10 cellular contexts compared by ENCODE assay signal in genomic region chr3:89314454-89314853, GRCh38.
DNase-seq lines count a peak whose midpoint lies in the region; ATAC-seq, FAIRE-seq and TF ChIP-seq lines count a peak whose summit lies in the region.
"Had no signal": no experiment of that assay in that cellular context is flagged by ENCODE, and none has a peak within 500 bp of the region (broad histone marks: within the 10 kb centered on the region; RNA-seq: fewer than 3 reads in every experiment).

No MANE protein-coding gene starts in this region.

- WGBS in esophagus squamous epithelium, 2 donors = 85 to 86% methylated on average over 2 of the region's 2 CpGs

- ATAC-seq in HG03565 (IDR thresholded peaks at IDR 0.05; ENCODE audit: unreplicated experiment) = peak; percentile 60

- no peaks in the 10 kb centered on the region for H3K27me3 ChIP-seq in esophagus squamous epithelium

- no peaks in the 10 kb centered on the region for H3K9me3 ChIP-seq in esophagus squamous epithelium
- H3K9me3 ChIP-seq: Caco-2 had no signal

- H3K4me1 ChIP-seq in esophagus squamous epithelium = no peaks in the 10 kb centered on the region
- H3K4me1 ChIP-seq: Caco-2 had no signal

- intact Hi-C loops in esophagus squamous epithelium (cut with DNase I) = no loop called here

- POLR2A ChIA-PET in GM10248 (lab: Yijun Ruan, JAX) = no interaction called here

- DNase-seq in AG08396 (ENCODE audit: low spot score) = peak; percentile 6
- DNase-seq in SHP77 (lab: John Stamatoyannopoulos, UW) = peak; percentile 28 to 60
- peak; percentile 43 for DNase-seq in globus pallidus (ENCODE audit: low spot score)
- no peak for DNase-seq in GM10248 (ENCODE audit: extremely low spot score)
- no peak for DNase-seq in dermis blood vessel endothelial cell
- no peak for DNase-seq in esophagus squamous epithelium (lab: John Stamatoyannopoulos, UW)
- no peak for DNase-seq in GM19239 (ENCODE audit: insufficient read length, low spot score)
- DNase-seq: activated T-cell treated with anti-CD3 and anti-CD28 coated beads for 4 hours had no signal

- CTCF ChIA-PET in GM10248 (lab: Yijun Ruan, JAX) = no interaction called here

- no peaks in the 10 kb centered on the region for H3K36me3 ChIP-seq in esophagus squamous epithelium

- TF ChIP-seq POLR2A in esophagus squamous epithelium (IDR thresholded peaks at IDR 0.05) = no peak

- H3K4me3 ChIP-seq in esophagus squamous epithelium = no peak overlapping the region

- H3K27ac ChIP-seq in esophagus squamous epithelium = no peak overlapping the region

- no peak for FAIRE-seq in GM19239 (lab: Jason Lieb, UNC)

- TF ChIP-seq CTCF in GM10248 (IDR thresholded peaks at IDR 0.05; ENCODE audit: control extremely low read depth, extremely low read depth, low read depth, missing control alignments) = no peak
- TF ChIP-seq CTCF in esophagus squamous epithelium (IDR thresholded peaks at IDR 0.05) = no peak

Comparison
In these comparisons a context has a peak if more than half of its experiments do, and no peak if none do; other contexts are left out.
1. DNase-seq: peak in AG08396 (single experiment), SHP77 (2 of 2) and globus pallidus (single experiment); none in GM10248 (single experiment), dermis blood vessel endothelial cell (single experiment), esophagus squamous epithelium (single experiment) and GM19239 (single experiment).